14 cellular contexts compared by ENCODE assay signal in the genomic region with DNA sequence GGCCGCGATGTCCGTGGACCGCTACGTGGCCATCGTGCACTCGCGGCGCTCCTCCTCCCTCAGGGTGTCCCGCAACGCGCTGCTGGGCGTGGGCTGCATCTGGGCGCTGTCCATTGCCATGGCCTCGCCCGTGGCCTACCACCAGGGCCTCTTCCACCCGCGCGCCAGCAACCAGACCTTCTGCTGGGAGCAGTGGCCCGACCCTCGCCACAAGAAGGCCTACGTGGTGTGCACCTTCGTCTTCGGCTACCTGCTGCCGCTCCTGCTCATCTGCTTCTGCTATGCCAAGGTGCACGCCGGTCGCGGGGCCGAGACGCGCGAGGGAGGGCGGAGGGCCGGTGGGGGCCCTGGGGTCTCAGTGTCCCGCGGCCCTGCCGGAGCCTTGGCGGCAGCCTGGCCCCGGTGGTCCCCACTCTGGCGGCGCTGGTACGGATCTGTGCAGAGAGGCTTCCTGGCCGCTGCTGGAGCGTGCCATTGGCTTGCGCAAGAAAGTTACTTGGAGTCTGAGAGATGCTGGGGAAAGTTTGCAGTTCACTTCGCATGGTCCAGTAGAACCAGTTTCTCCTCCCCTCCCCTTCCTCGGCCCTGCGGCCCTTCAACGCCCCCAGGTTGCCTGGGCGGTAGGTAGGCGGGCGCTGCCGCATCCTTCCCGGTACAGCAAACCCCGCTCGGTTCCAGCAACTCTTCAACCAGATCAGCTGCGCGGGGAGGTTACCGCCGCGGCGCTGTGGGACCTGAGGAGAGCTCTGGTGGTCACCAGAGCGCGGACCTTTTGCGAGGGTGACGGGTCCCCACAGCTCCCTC. TPM values are rescaled to one million over a fixed set of nuclear protein-coding genes. Genes with fewer than 3 reads are reported as not detected.
DNase-seq lines count a peak whose midpoint lies in the region; ATAC-seq, FAIRE-seq and TF ChIP-seq lines count a peak whose summit lies in the region.
"Had no signal": no experiment of that assay in that cellular context is flagged by ENCODE, and none has a peak within 500 bp of the region (broad histone marks: within the 10 kb centered on the region; RNA-seq: fewer than 3 reads in every experiment).

No MANE protein-coding gene starts in this region.

- peaks cover 1% of the 10 kb centered on the region for H3K36me3 Mint-ChIP-seq in activated naive CD4-positive, alpha-beta T cell treated with anti-CD3 and anti-CD28 coated beads, Interleukin-2, amount 10 ng/mL, durations not matched to agents 7 days and 5 days

- FAIRE-seq in kidney (lab: Jason Lieb, UNC), result no peak
- no peak for FAIRE-seq in GM19239 (lab: Jason Lieb, UNC)

- peaks cover 12% of the 10 kb centered on the region for H3K4me1 Mint-ChIP-seq in activated naive CD4-positive, alpha-beta T cell treated with anti-CD3 and anti-CD28 coated beads, Interleukin-2, amount 10 ng/mL, durations not matched to agents 7 days and 5 days

- no peak overlapping the region for H3K4me3 ChIP-seq in kidney (ENCODE audit: low read length in 2 of 2)
- H3K4me3 ChIP-seq in tibial nerve, result peak overlapping the region in 3 of 4 donors; percentile 10 to 40 (median 19)
- H3K4me3 ChIP-seq: BLaER1 had no signal

- WGBS in tibial nerve, 2 donors, result 2% methylated on average over 19 to 34 of the region's 67 CpGs

- peak overlapping the region; percentile 39 for H3K4me3 Mint-ChIP-seq in activated naive CD4-positive, alpha-beta T cell treated with anti-CD3 and anti-CD28 coated beads, Interleukin-2, amount 10 ng/mL, durations not matched to agents 7 days and 5 days

- no peaks in the 10 kb centered on the region for H3K9me3 ChIP-seq in kidney (ENCODE audit: control insufficient read depth in 1 of 2, low read length in 2 of 2)
- H3K9me3 ChIP-seq in tibial nerve, result peaks cover 0 to 20% (median 0%) of the 10 kb centered on the region in 4 donors

- ATAC-seq in GM19397 (IDR thresholded peaks at IDR 0.05; ENCODE audit: unreplicated experiment), result no peak
- no peak for ATAC-seq in HG02970 (IDR thresholded peaks at IDR 0.05; ENCODE audit: low FRiP score, unreplicated experiment)

- H3K36me3 ChIP-seq in kidney (ENCODE audit: control insufficient read depth in 1 of 2, insufficient read depth in 2 of 2, low read length in 2 of 2), result no peaks in the 10 kb centered on the region
- no peaks in the 10 kb centered on the region for H3K36me3 ChIP-seq in tibial nerve
- H3K36me3 ChIP-seq: BLaER1 had no signal

- no peak for TF ChIP-seq POLR2A in tibial nerve (IDR thresholded peaks at IDR 0.05)

- no peak for TF ChIP-seq EP300 in tibial nerve (IDR thresholded peaks at IDR 0.05)

- peaks cover 80% of the 10 kb centered on the region for H3K27me3 Mint-ChIP-seq in activated naive CD4-positive, alpha-beta T cell treated with anti-CD3 and anti-CD28 coated beads, Interleukin-2, amount 10 ng/mL, durations not matched to agents 7 days and 5 days

- no peak overlapping the region for H3K27ac ChIP-seq in kidney (ENCODE audit: low read depth in 2 of 2, low read length in 2 of 2)
- no peak overlapping the region for H3K27ac ChIP-seq in tibial nerve
- H3K27ac ChIP-seq: BLaER1, RWPE1 had no signal

- TF ChIP-seq CTCF in kidney (IDR thresholded peaks at IDR 0.05; ENCODE audit: borderline replicate concordance, extremely low read depth, insufficient read depth), result no peak
- no peak for TF ChIP-seq CTCF in tibial nerve (IDR thresholded peaks at IDR 0.05)

- H3K9me3 Mint-ChIP-seq in activated naive CD4-positive, alpha-beta T cell treated with anti-CD3 and anti-CD28 coated beads, Interleukin-2, amount 10 ng/mL, durations not matched to agents 7 days and 5 days, result peaks cover 7% of the 10 kb centered on the region

- CTCF ChIA-PET in activated naive CD4-positive, alpha-beta T cell treated with anti-CD3 and anti-CD28 coated beads, Interleukin-2, amount 10 ng/mL, durations not matched to agents 7 days and 5 days (lab: Charles Lee), result no interaction called here

- H3K27ac Mint-ChIP-seq in activated naive CD4-positive, alpha-beta T cell treated with anti-CD3 and anti-CD28 coated beads, Interleukin-2, amount 10 ng/mL, durations not matched to agents 7 days and 5 days, result peak overlapping the region; percentile 50

- intact Hi-C loops in kidney (cut with DNase I), result no loop called here

- H3K9ac ChIP-seq in kidney (ENCODE audit: low read length in 2 of 2), result no peak overlapping the region
- H3K9ac ChIP-seq: BLaER1 had no signal

- DNase-seq in activated naive CD4-positive, alpha-beta T cell treated with anti-CD3 and anti-CD28 coated beads, Interleukin-2, amount 10 ng/mL, durations not matched to agents 7 days and 5 days, result no peak
- DNase-seq in activated naive CD4-positive, alpha-beta T cell treated with Interleukin-2 at 50 U/mL for 16 hours, result no peak
- DNase-seq in astrocyte of the hippocampus (ENCODE audit: low read depth, low spot score) (peak; percentile 16), kidney (peak; percentile 65), tibial nerve (ENCODE audit: low spot score in 2 of 2) (no peak), GM19239 (ENCODE audit: insufficient read length, low spot score) (no peak)
- DNase-seq: activated CD4-positive, alpha-beta T cell treated with anti-CD3 and anti-CD28 coated beads, Interleukin-2, amount 50 U/mL, for 1 hour; NCI-H2029 treated with DMSO at 0.1 percent for 48 hours; stimulated activated CD4-positive, alpha-beta T cell treated with anti-CD3 and anti-CD28 coated beads, Interleukin-12 subunit alpha, Interleukin-12 subunit beta, amount 100 ng/mL, for 4 hours; stimulated activated naive CD4-positive, alpha-beta T cell had no signal

- peaks cover 0 to 6% of the 10 kb centered on the region in 2 donors for H3K4me1 ChIP-seq in kidney (ENCODE audit: control insufficient read depth in 1 of 2, insufficient read depth in 1 of 2, low read depth in 1 of 2, low read length in 2 of 2)
- peaks cover 0 to 26% (median 4%) of the 10 kb centered on the region in 4 donors for H3K4me1 ChIP-seq in tibial nerve
- H3K4me1 ChIP-seq: BLaER1 had no signal

- peaks cover 0 to 62% of the 10 kb centered on the region in 2 donors for H3K27me3 ChIP-seq in tibial nerve
- H3K27me3 ChIP-seq: BLaER1 had no signal

RNA-seq across cellular contexts. Expression of a gene that starts 1.5 kb away (rescaled TPM):
- total RNA-seq in kidney, result 0.06 TPM
- polyA plus RNA-seq in kidney (ENCODE audit: insufficient read depth, low read depth, low replicate concordance), result not detected
- total RNA-seq in tibial nerve, result 1 to 10 TPM in 1 of 4 donors, under 1 TPM in 2, not detected in 1; 0.42 to 1.2 (median 0.87) TPM

Comparison
In these comparisons a context has a peak if more than half of its experiments do, and no peak if none do; other contexts are left out.
1. DNase-seq: peak in astrocyte of the hippocampus (single experiment) and kidney (single experiment); none in activated naive CD4-positive, alpha-beta T cell treated with anti-CD3 and anti-CD28 coated beads, Interleukin-2, amount 10 ng/mL, durations not matched to agents 7 days and 5 days (single experiment), activated naive CD4-positive, alpha-beta T cell treated with Interleukin-2 at 50 U/mL for 16 hours (single experiment), tibial nerve (0 of 2) and GM19239 (single experiment).
2. H3K4me3 ChIP-seq: peak in tibial nerve (3 of 4); none in kidney (0 of 2).